Comparison of ENCODE assay signal across 8 cellular contexts in genomic region chr19:13053761-13054604, GRCh38. TPM values are rescaled to one million over a fixed set of nuclear protein-coding genes. Genes with fewer than 3 reads are reported as not detected.
A peak's percentile ranks its signal among the peaks of the same experiment; 100 is the strongest.
DNase-seq lines count a peak whose midpoint lies in the region; ATAC-seq, FAIRE-seq and TF ChIP-seq lines count a peak whose summit lies in the region.

No MANE protein-coding gene starts in this region.

- H3K4me1 ChIP-seq in testis = peaks cover 86% of the 10 kb centered on the region

- TF ChIP-seq POLR2A in testis (IDR thresholded peaks at IDR 0.05) = no peak

- H3K9me3 ChIP-seq in testis = no peaks in the 10 kb centered on the region

- no peaks in the 10 kb centered on the region for H3K36me3 Mint-ChIP-seq in activated T-cell treated with anti-CD3 and anti-CD28 coated beads, Interleukin-2, amount 50 U/mL, for 24 hours (ENCODE audit: low read depth)

- no peak for TF ChIP-seq CTCF in testis (IDR thresholded peaks at IDR 0.05)

- no peak overlapping the region for H3K27ac Mint-ChIP-seq in activated T-cell treated with anti-CD3 and anti-CD28 coated beads, Interleukin-2, amount 50 U/mL, for 24 hours

- no peaks in the 10 kb centered on the region for H3K9me3 Mint-ChIP-seq in activated T-cell treated with anti-CD3 and anti-CD28 coated beads, Interleukin-2, amount 50 U/mL, for 24 hours

- peaks cover 11% of the 10 kb centered on the region for H3K27me3 Mint-ChIP-seq in activated T-cell treated with anti-CD3 and anti-CD28 coated beads, Interleukin-2, amount 50 U/mL, for 24 hours

- ATAC-seq in GM21529 (IDR thresholded peaks at IDR 0.05; ENCODE audit: unreplicated experiment) = no peak

- FAIRE-seq in HTR-8/SVneo (lab: Jason Lieb, UNC) = peak; percentile 97

- H3K4me3 Mint-ChIP-seq in activated T-cell treated with anti-CD3 and anti-CD28 coated beads, Interleukin-2, amount 50 U/mL, for 24 hours = no peak overlapping the region

- WGBS in testis, 2 donors = 29 to 40% methylated on average over 13 to 16 of the region's 16 CpGs

- H3K4me1 Mint-ChIP-seq in activated T-cell treated with anti-CD3 and anti-CD28 coated beads, Interleukin-2, amount 50 U/mL, for 24 hours (ENCODE audit: low read depth) = peaks cover 11% of the 10 kb centered on the region

- no peaks in the 10 kb centered on the region for H3K36me3 ChIP-seq in testis (ENCODE audit: low read depth, missing control alignments)

- H3K27ac ChIP-seq in testis = peak overlapping the region; percentile 90 to 93

- intact Hi-C loops in testis (cut with DNase I; ENCODE audit: low total_unique reads) = no loop called here

- DNase-seq in HTR-8/SVneo (ENCODE audit: insufficient read length, low spot score) (peak; percentile 96), cerebellar cortex (ENCODE audit: low spot score) (peak; percentile 65), left kidney (ENCODE audit: low read depth, low spot score) (peak; percentile 88), testis (peak; percentile 96), NCI-H146 (lab: John Stamatoyannopoulos, UW) (no peak)
- no peak for DNase-seq in activated T-cell treated with anti-CD3 and anti-CD28 coated beads, Interleukin-2, amount 50 U/mL, for 24 hours
- no peak for DNase-seq in activated CD4-positive, CD25-positive, alpha-beta regulatory T cell treated with anti-CD3 and anti-CD28 coated beads, Interleukin-2, amount 50 U/mL, for 72 hours

- no peak overlapping the region for H3K4me3 ChIP-seq in testis

- H3K27me3 ChIP-seq in testis = no peaks in the 10 kb centered on the region

RNA-seq across cellular contexts. Expression of gene LYL1, which starts 48.7 kb away (rescaled TPM):
- 10 to 100 TPM; 15.9 to 35.8 TPM for total RNA-seq in testis
- 21.9 TPM for polyA plus RNA-seq in testis (ENCODE audit: insufficient read depth, low read depth, low replicate concordance)

RNA-seq across cellular contexts. Expression of gene NFIX, which starts 58.7 kb away (rescaled TPM):
- total RNA-seq in testis = 10 to 100 TPM; 51.7 to 62.4 TPM
- 47.4 TPM for polyA plus RNA-seq in testis (ENCODE audit: insufficient read depth, low read depth, low replicate concordance)

Comparison
In these comparisons a context has a peak if more than half of its experiments do, and no peak if none do; other contexts are left out.
1. DNase-seq: peak in HTR-8/SVneo (single experiment), cerebellar cortex (single experiment), left kidney (single experiment) and testis (single experiment); none in NCI-H146 (single experiment), activated T-cell treated with anti-CD3 and anti-CD28 coated beads, Interleukin-2, amount 50 U/mL, for 24 hours (single experiment) and activated CD4-positive, CD25-positive, alpha-beta regulatory T cell treated with anti-CD3 and anti-CD28 coated beads, Interleukin-2, amount 50 U/mL, for 72 hours (single experiment).